ENCODE assay signal across 13 cellular contexts in the genomic region with DNA sequence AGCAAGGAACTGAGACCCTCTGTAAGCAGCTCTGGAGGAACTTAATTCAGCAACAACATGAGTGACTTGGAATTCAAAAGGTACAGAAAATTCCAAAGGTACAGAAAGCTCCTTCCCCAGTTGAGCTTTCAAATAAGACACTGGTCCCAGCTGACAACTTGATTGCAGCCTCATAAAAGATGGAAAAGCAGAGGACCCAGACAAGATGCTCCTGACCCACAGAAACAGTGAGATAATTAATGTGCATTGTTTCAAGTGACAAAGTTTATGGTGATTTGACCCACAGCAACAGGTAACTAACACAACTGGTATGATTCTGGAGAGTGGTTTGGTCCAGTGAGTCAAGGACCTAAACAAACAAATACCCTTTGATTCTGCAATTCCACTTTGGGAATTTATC.
"Had no signal": no experiment of that assay in that cellular context is flagged by ENCODE, and none has a peak within 500 bp of the region (broad histone marks: within the 10 kb centered on the region; RNA-seq: fewer than 3 reads in every experiment).

No MANE protein-coding gene starts in this region.

- H3K36me3 ChIP-seq: colonic mucosa, esophagus muscularis mucosa, esophagus squamous epithelium, gastrocnemius medialis, gastroesophageal sphincter, heart left ventricle, heart right ventricle had no signal

- ATAC-seq: effector memory CD8-positive, alpha-beta T cell; esophagus mucosa; foreskin keratinocyte; gastrocnemius medialis; gastroesophageal sphincter; heart left ventricle; heart right ventricle had no signal

- H3K9me3 ChIP-seq: colonic mucosa, esophagus squamous epithelium, gastrocnemius medialis had no signal

- H3K4me3 ChIP-seq: colonic mucosa, coronary artery, dorsolateral prefrontal cortex, esophagus muscularis mucosa, esophagus squamous epithelium, gastrocnemius medialis, gastroesophageal sphincter, heart left ventricle, heart right ventricle had no signal

- H3K27ac ChIP-seq: colonic mucosa, coronary artery, dorsolateral prefrontal cortex, epithelial cell of prostate, esophagus muscularis mucosa, esophagus squamous epithelium, foreskin keratinocyte, gastrocnemius medialis, gastroesophageal sphincter, heart left ventricle, heart right ventricle had no signal

- H3K4me1 ChIP-seq: colonic mucosa, esophagus muscularis mucosa, esophagus squamous epithelium, foreskin keratinocyte, gastrocnemius medialis, gastroesophageal sphincter, heart left ventricle, heart right ventricle had no signal
